Comparison of ENCODE assay signal across 22 cellular contexts in the genomic region with DNA sequence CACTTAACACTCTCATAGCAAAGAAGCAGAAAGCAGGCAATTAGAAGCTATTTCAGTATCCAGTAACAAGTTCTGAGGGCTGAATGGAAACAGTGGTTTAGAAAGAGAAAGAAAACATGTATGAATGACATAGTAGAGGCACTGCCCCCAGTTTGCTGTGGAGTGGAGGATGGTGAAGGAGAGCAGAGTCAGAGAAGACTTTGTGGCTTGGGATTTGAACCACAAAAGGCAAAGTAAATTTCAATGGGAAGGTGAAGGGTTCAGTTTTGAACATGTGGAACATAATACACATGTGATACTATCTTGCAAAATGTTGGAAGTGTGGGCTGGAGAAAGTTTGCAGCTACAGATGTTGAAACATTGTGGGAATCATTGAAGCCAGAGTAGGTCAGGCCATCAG.
"Had no signal": no experiment of that assay in that cellular context is flagged by ENCODE, and none has a peak within 500 bp of the region (broad histone marks: within the 10 kb centered on the region; RNA-seq: fewer than 3 reads in every experiment).

No MANE protein-coding gene starts in this region.

- H3K27me3 ChIP-seq: esophagus muscularis mucosa, gastroesophageal sphincter, neural progenitor cell, ovary, tibial artery, upper lobe of left lung, vagina had no signal

- H3K27ac Mint-ChIP-seq: effector memory CD8-positive, alpha-beta T cell; naive thymus-derived CD8-positive, alpha-beta T cell; neural progenitor cell; stimulated activated effector memory CD8-positive, alpha-beta T cell treated with anti-CD3 and anti-CD28 coated beads, Interleukin-12 subunit alpha, Interleukin-12 subunit beta, amount 100 ng/mL, for 72 hours had no signal

- H3K36me3 ChIP-seq: esophagus muscularis mucosa, gastroesophageal sphincter, neural progenitor cell, ovary, tibial artery, upper lobe of left lung, vagina had no signal

- H3K4me3 ChIP-seq: esophagus muscularis mucosa, gastroesophageal sphincter, mucosa of descending colon, neural progenitor cell, ovary, smooth muscle cell, tibial artery, upper lobe of left lung, vagina had no signal

- H3K36me3 Mint-ChIP-seq: neural progenitor cell; stimulated activated effector memory CD8-positive, alpha-beta T cell treated with anti-CD3 and anti-CD28 coated beads, Interleukin-12 subunit alpha, Interleukin-12 subunit beta, amount 100 ng/mL, for 72 hours had no signal

- ATAC-seq: effector memory CD8-positive, alpha-beta T cell; gastroesophageal sphincter; left lobe of liver; mucosa of descending colon; naive thymus-derived CD8-positive, alpha-beta T cell; right cardiac atrium; stimulated activated effector memory CD8-positive, alpha-beta T cell treated with anti-CD3 and anti-CD28 coated beads, Interleukin-12 subunit alpha, Interleukin-12 subunit beta, amount 100 ng/mL, for 72 hours; stimulated activated naive CD8-positive, alpha-beta T cell treated with anti-CD3 and anti-CD28 coated beads, Interleukin-15, Interleukin-2, amounts not matched to agents 100 U/mL and 50 U/mL, for 24 hours had no signal

- H3K4me3 Mint-ChIP-seq: effector memory CD8-positive, alpha-beta T cell; naive thymus-derived CD8-positive, alpha-beta T cell; neural progenitor cell; stimulated activated effector memory CD8-positive, alpha-beta T cell treated with anti-CD3 and anti-CD28 coated beads, Interleukin-12 subunit alpha, Interleukin-12 subunit beta, amount 100 ng/mL, for 72 hours had no signal

- DNase-seq: effector memory CD8-positive, alpha-beta T cell; glutamatergic neuron; islet precursor cell; mammary epithelial cell; mucosa of descending colon; naive thymus-derived CD8-positive, alpha-beta T cell; nucleus accumbens; ovary; right cardiac atrium; stimulated activated CD4-positive, alpha-beta T cell treated with anti-CD3 and anti-CD28 coated beads, Interleukin-4, amount 100 ng/mL, for 1 hour; stimulated activated CD8-positive, alpha-beta memory T cell treated with anti-CD3 and anti-CD28 coated beads, Interleukin-4, amount 100 ng/mL, for 48 hours; stimulated activated naive CD8-positive, alpha-beta T cell treated with anti-CD3 and anti-CD28 coated beads, Interleukin-15, Interleukin-2, amounts not matched to agents 100 U/mL and 50 U/mL, for 24 hours; tibial artery; upper lobe of left lung had no signal

- H3K4me1 Mint-ChIP-seq: naive thymus-derived CD8-positive, alpha-beta T cell; stimulated activated effector memory CD8-positive, alpha-beta T cell treated with anti-CD3 and anti-CD28 coated beads, Interleukin-12 subunit alpha, Interleukin-12 subunit beta, amount 100 ng/mL, for 72 hours had no signal

- H3K4me1 ChIP-seq: neural progenitor cell, upper lobe of left lung had no signal

- H3K9me3 ChIP-seq: mucosa of descending colon, upper lobe of left lung, vagina had no signal

- H3K27ac ChIP-seq: epithelial cell of prostate, esophagus muscularis mucosa, gastroesophageal sphincter, neural progenitor cell, ovary, tibial artery, upper lobe of left lung, vagina had no signal
